Comparison of ENCODE assay signal across 20 cellular contexts in genomic region chr12:52499836-52500560, GRCh38. TPM values are rescaled to one million over a fixed set of nuclear protein-coding genes. Genes with fewer than 3 reads are reported as not detected.
DNase-seq lines count a peak whose midpoint lies in the region; ATAC-seq, FAIRE-seq and TF ChIP-seq lines count a peak whose summit lies in the region.
"Had no signal": no experiment of that assay in that cellular context is flagged by ENCODE, and none has a peak within 500 bp of the region (broad histone marks: within the 10 kb centered on the region; RNA-seq: fewer than 3 reads in every experiment).

No MANE protein-coding gene starts in this region.

- intact Hi-C loops in aorta (cut with DNase I) = loop anchor here in 1 of 2 donors (10.0 kb wide), 1 partner anchor 125 kb away; no protein-coding TSS in a partner anchor

- H3K27ac ChIP-seq in foreskin keratinocyte (peak overlapping the region; percentile 8), aorta (ENCODE audit: low read depth in 1 of 2, low read length in 2 of 2) (no peak overlapping the region)

- ATAC-seq in foreskin keratinocyte (no peak), HG02759 (IDR thresholded peaks at IDR 0.05; ENCODE audit: unreplicated experiment) (no peak), aorta (ENCODE audit: low FRiP score) (no peak)

- no peaks in the 10 kb centered on the region for H3K36me3 ChIP-seq in bronchial epithelial cell (ENCODE audit: control insufficient read depth, insufficient read depth, low read length)
- no peaks in the 10 kb centered on the region for H3K36me3 ChIP-seq in aorta (ENCODE audit: control insufficient read depth in 1 of 2, insufficient read depth in 2 of 2, low read length in 1 of 2)

- peak; percentile 40 for FAIRE-seq in bronchial epithelial cell (lab: Jason Lieb, UNC)
- FAIRE-seq: GM12892, GM19239, HTR-8/SVneo had no signal

- DNase-seq in Daoy (ENCODE audit: low read depth) = peak; percentile 43
- peak; percentile 50 for DNase-seq in NCI-H226
- no peak for DNase-seq in bronchial epithelial cell (ENCODE audit: low read depth)
- peak in 1 of 2 donors; percentile 53 for DNase-seq in foreskin keratinocyte
- no peak for DNase-seq in effector CD4-positive, alpha-beta T cell
- DNase-seq in SHP77 treated with DMSO at 0.1 percent for 48 hours (lab: John Stamatoyannopoulos, UW) = no peak
- no peak for DNase-seq in aorta
- DNase-seq: CD4-positive, CD25-positive, alpha-beta regulatory T cell; DMS53; GDM1; NCI-H1048; NCI-H1694; NCI-H2107; NCI-H774; SHP77 had no signal

- H3K4me1 ChIP-seq in foreskin keratinocyte = peaks cover 28% of the 10 kb centered on the region
- no peaks in the 10 kb centered on the region for H3K4me1 ChIP-seq in aorta (ENCODE audit: control insufficient read depth in 1 of 2, insufficient read depth in 2 of 2, low read length in 2 of 2)

- H3K4me3 ChIP-seq in bronchial epithelial cell (ENCODE audit: low read depth, low read length) (no peak overlapping the region), aorta (ENCODE audit: low read length in 2 of 2) (no peak overlapping the region)

- H3K9me3 ChIP-seq in aorta (ENCODE audit: control insufficient read depth, low read length) = peaks cover 2% of the 10 kb centered on the region

- H3K27me3 ChIP-seq in bronchial epithelial cell (ENCODE audit: control insufficient read depth, insufficient read depth, low read length) = no peaks in the 10 kb centered on the region
- H3K27me3 ChIP-seq in foreskin keratinocyte = no peaks in the 10 kb centered on the region
- no peaks in the 10 kb centered on the region for H3K27me3 ChIP-seq in aorta (ENCODE audit: control insufficient read depth in 1 of 2, insufficient read depth in 2 of 2, low read length in 1 of 2)

- 50 to 58% methylated on average over 5 of the region's 5 CpGs for WGBS in aorta, 2 donors

- TF ChIP-seq CTCF in bronchial epithelial cell (IDR thresholded peaks at IDR 0.05; ENCODE audit: insufficient read depth, low read length, severe bottlenecking) (no peak), foreskin keratinocyte (conservative IDR thresholded peaks at IDR 0.05) (no peak)

RNA-seq across cellular contexts. Expression of gene KRT6A, which starts 6.9 kb away (rescaled TPM):
- total RNA-seq in Daoy (2014; rRNA removed; shearing (Covaris generic)) = not detected in 2 replicates
- total RNA-seq in bronchial epithelial cell (13,929 and 17,192 TPM in 2 replicates), foreskin keratinocyte (5,507 and 5,589 TPM in 2 replicates), aorta (not detected)
- polyA plus RNA-seq in foreskin keratinocyte (5,333 and 5,444 TPM in 2 replicates), aorta (1 to 10 TPM in 1 of 2 donors, under 1 TPM in 1; 0.38 to 1.8 TPM)
- total RNA-seq: CD4-positive, CD25-positive, alpha-beta regulatory T cell had no signal
- polyA plus RNA-seq: CD4-positive, CD25-positive, alpha-beta regulatory T cell had no signal

RNA-seq across cellular contexts. Expression of gene KRT5, which starts 20.2 kb away (rescaled TPM):
- 0.36 TPM in 1 of 2 replicates, not detected in the other for total RNA-seq in Daoy (2014; rRNA removed; shearing (Covaris generic))
- total RNA-seq in bronchial epithelial cell (6,770 and 10,597 TPM in 2 replicates), foreskin keratinocyte (14,096 and 16,153 TPM in 2 replicates), aorta (under 1 TPM in 1 of 2 donors, not detected in 1; 0.87 TPM)
- polyA plus RNA-seq in foreskin keratinocyte (14,175 and 15,868 TPM in 2 replicates), aorta (1 to 10 TPM; 1.4 to 2.4 TPM)
- total RNA-seq: CD4-positive, CD25-positive, alpha-beta regulatory T cell had no signal
- polyA plus RNA-seq: CD4-positive, CD25-positive, alpha-beta regulatory T cell had no signal

RNA-seq across cellular contexts. Expression of gene KRT6C, which starts 26.4 kb away (rescaled TPM):
- not detected in 2 replicates for total RNA-seq in Daoy (2014; rRNA removed; shearing (Covaris generic))
- total RNA-seq in bronchial epithelial cell (16.8 and 138 TPM in 2 replicates), foreskin keratinocyte (4.5 and 7.6 TPM in 2 replicates), aorta (not detected)
- polyA plus RNA-seq in foreskin keratinocyte (4.0 and 6.3 TPM in 2 replicates), aorta (under 1 TPM; 0.08 to 0.25 TPM)
- total RNA-seq: A673; CD4-positive, CD25-positive, alpha-beta regulatory T cell had no signal
- polyA plus RNA-seq: CD4-positive, CD25-positive, alpha-beta regulatory T cell had no signal

RNA-seq across cellular contexts. Expression of gene KRT6B, which starts 48.1 kb away (rescaled TPM):
- not detected in 2 replicates for total RNA-seq in Daoy (2014; rRNA removed; shearing (Covaris generic))
- total RNA-seq in bronchial epithelial cell = 287 and 1,881 TPM in 2 replicates
- 167 and 323 TPM in 2 replicates for total RNA-seq in foreskin keratinocyte
- polyA plus RNA-seq in foreskin keratinocyte = 152 and 315 TPM in 2 replicates
- not detected for total RNA-seq in aorta
- polyA plus RNA-seq in aorta = under 1 TPM in 1 of 2 donors, not detected in 1; 0.18 TPM
- total RNA-seq: A673; CD4-positive, CD25-positive, alpha-beta regulatory T cell had no signal
- polyA plus RNA-seq: CD4-positive, CD25-positive, alpha-beta regulatory T cell had no signal

RNA-seq across cellular contexts. Expression of gene KRT71, which starts 52.9 kb away (rescaled TPM):
- total RNA-seq in Daoy (2014; rRNA removed; shearing (Covaris generic)) = not detected in 2 replicates
- total RNA-seq in bronchial epithelial cell (not detected in 2 replicates), foreskin keratinocyte (not detected in 2 replicates), aorta (not detected)
- polyA plus RNA-seq in foreskin keratinocyte (not detected in 2 replicates), aorta (not detected)
- total RNA-seq: A673; CD4-positive, CD25-positive, alpha-beta regulatory T cell had no signal
- polyA plus RNA-seq: CD4-positive, CD25-positive, alpha-beta regulatory T cell had no signal

Comparison
In these comparisons a context has a peak if more than half of its experiments do, and no peak if none do; other contexts are left out.
1. DNase-seq: peak in Daoy (single experiment) and NCI-H226 (single experiment); none in bronchial epithelial cell (single experiment), effector CD4-positive, alpha-beta T cell (single experiment), SHP77 treated with DMSO at 0.1 percent for 48 hours (single experiment) and aorta (0 of 2).
2. RNA of gene KRT6A, which starts 6.9 kb away (total RNA-seq): 13,929 to 17,192 TPM in bronchial epithelial cell and 5,507 to 5,589 TPM in foreskin keratinocyte; not detected in aorta and not detected in Daoy; every median in the first group is over 1,000 times any median in the second.
3. RNA of gene KRT5, which starts 20.2 kb away (total RNA-seq): 14,096 to 16,153 TPM in foreskin keratinocyte and 6,770 to 10,597 TPM in bronchial epithelial cell; 0.87 TPM in aorta and 0.36 TPM in Daoy; every median in the first group is over 1,000 times any median in the second.